In genomic region chr3:192514754-192515660, GRCh38 we compare ENCODE assay signal across 9 cellular contexts.
DNase-seq lines count a peak whose midpoint lies in the region; ATAC-seq, FAIRE-seq and TF ChIP-seq lines count a peak whose summit lies in the region.
"Had no signal": no experiment of that assay in that cellular context is flagged by ENCODE, and none has a peak within 500 bp of the region (broad histone marks: within the 10 kb centered on the region; RNA-seq: fewer than 3 reads in every experiment).

No MANE protein-coding gene starts in this region.

- peak overlapping the region; percentile 96 for H3K4me2 ChIP-seq in trophoblast cell (ENCODE audit: low read length)

- no peak overlapping the region for H4K91ac ChIP-seq in trophoblast cell (ENCODE audit: low read depth, low read length)

- H3K36me3 ChIP-seq in H7 (replicated peaks; ENCODE audit: control insufficient read depth, insufficient read depth, low read length) = no peaks in the 10 kb centered on the region
- H3K36me3 ChIP-seq in trophoblast cell (ENCODE audit: control insufficient read depth in 1 of 2, insufficient read depth in 2 of 2, low read length in 2 of 2) = no peaks in the 10 kb centered on the region
- H3K36me3 ChIP-seq: HAP-1 had no signal

- no peak overlapping the region for H3K23ac ChIP-seq in trophoblast cell (ENCODE audit: low read length)

- peak overlapping the region; percentile 53 for H3K14ac ChIP-seq in trophoblast cell (ENCODE audit: low read length)

- H3K9ac ChIP-seq in trophoblast cell (ENCODE audit: low read length) = peak overlapping the region; percentile 24

- no peak overlapping the region for H3K27ac ChIP-seq in foreskin keratinocyte
- no peak overlapping the region for H3K27ac ChIP-seq in trophoblast cell (ENCODE audit: low read depth, low read length)

- FAIRE-seq in HTR-8/SVneo (lab: Jason Lieb, UNC) = no peak

- ATAC-seq in foreskin keratinocyte (peak; percentile 56), HG02884 (IDR thresholded peaks at IDR 0.05; ENCODE audit: unreplicated experiment) (no peak), HG03571 (IDR thresholded peaks at IDR 0.05; ENCODE audit: unreplicated experiment) (no peak)

- H4K8ac ChIP-seq in trophoblast cell (ENCODE audit: low read depth, low read length) = peak overlapping the region; percentile 36

- WGBS in trophoblast cell (ENCODE audit: extremely low coverage, insufficient coverage, insufficient read length) = no CpG with 5 or more reads among the region's 74 CpGs

- H2BK5ac ChIP-seq in trophoblast cell (ENCODE audit: low read depth, low read length, poor library complexity) = no peak overlapping the region

- H2AK5ac ChIP-seq in trophoblast cell (ENCODE audit: low read length) = no peak overlapping the region

- no peaks in the 10 kb centered on the region for H3K79me1 ChIP-seq in trophoblast cell (ENCODE audit: low read length)

- H2BK120ac ChIP-seq in trophoblast cell (ENCODE audit: insufficient read depth, low read length, poor library complexity) = no peak overlapping the region

- no peak overlapping the region for H3K18ac ChIP-seq in trophoblast cell (ENCODE audit: low read length)

- no peaks in the 10 kb centered on the region for H3K4me1 ChIP-seq in foreskin keratinocyte
- peaks cover 4 to 8% of the 10 kb centered on the region in 2 experiments for H3K4me1 ChIP-seq in trophoblast cell (ENCODE audit: control insufficient read depth in 1 of 2, insufficient read depth in 2 of 2, low read length in 2 of 2)
- H3K4me1 ChIP-seq: HAP-1 had no signal

- peaks cover 26% of the 10 kb centered on the region for H3K27me3 ChIP-seq in H7 (ENCODE audit: control insufficient read depth, insufficient read depth, low read length)
- peaks cover 33% of the 10 kb centered on the region for H3K27me3 ChIP-seq in foreskin keratinocyte
- no peaks in the 10 kb centered on the region for H3K27me3 ChIP-seq in trophoblast cell (ENCODE audit: insufficient read depth, low read length)

- H2BK12ac ChIP-seq in trophoblast cell (ENCODE audit: low read length) = no peak overlapping the region

- peak; percentile 21 for TF ChIP-seq CTCF in foreskin keratinocyte (conservative IDR thresholded peaks at IDR 0.05)

- no peak overlapping the region for H3K4ac ChIP-seq in trophoblast cell (ENCODE audit: low read depth, low read length)

- DNase-seq in H7 = peak; percentile 87
- DNase-seq in NCI-H510A treated with DMSO at 0.1 percent for 48 hours (lab: John Stamatoyannopoulos, UW) = peak; percentile 84
- peak in 1 of 2 donors; percentile 3 for DNase-seq in foreskin keratinocyte
- peak in 1 of 2 donors; percentile 14 for DNase-seq in trophoblast cell
- no peak for DNase-seq in HPDE6-E6E7 (ENCODE audit: extremely low spot score)
- DNase-seq in HTR-8/SVneo (ENCODE audit: insufficient read length, low spot score) = no peak

- H3K4me3 ChIP-seq in H7 (ENCODE audit: insufficient read depth, low read depth, low read length) (peak overlapping the region; percentile 68), trophoblast cell (ENCODE audit: low read depth, low read length) (peak overlapping the region; percentile 78)
- H3K4me3 ChIP-seq: HAP-1 had no signal

- H4K12ac ChIP-seq in trophoblast cell (ENCODE audit: low read depth, low read length) = no peak overlapping the region

- no peaks in the 10 kb centered on the region for H3K9me3 ChIP-seq in trophoblast cell (ENCODE audit: insufficient read depth, low read depth, low read length)
- H3K9me3 ChIP-seq: HAP-1 had no signal

- no peaks in the 10 kb centered on the region for H3K79me2 ChIP-seq in trophoblast cell (ENCODE audit: control insufficient read depth, insufficient read depth, low read length, poor library complexity)

- H2AFZ ChIP-seq in trophoblast cell (ENCODE audit: insufficient read depth, low read length, poor library complexity) = peak overlapping the region; percentile 96

Comparison
In these comparisons a context has a peak if more than half of its experiments do, and no peak if none do; other contexts are left out.
1. DNase-seq: peak in H7 (single experiment) and NCI-H510A treated with DMSO at 0.1 percent for 48 hours (single experiment); none in HPDE6-E6E7 (single experiment) and HTR-8/SVneo (single experiment).